ENCODE assay signal across 25 cellular contexts in the genomic region with DNA sequence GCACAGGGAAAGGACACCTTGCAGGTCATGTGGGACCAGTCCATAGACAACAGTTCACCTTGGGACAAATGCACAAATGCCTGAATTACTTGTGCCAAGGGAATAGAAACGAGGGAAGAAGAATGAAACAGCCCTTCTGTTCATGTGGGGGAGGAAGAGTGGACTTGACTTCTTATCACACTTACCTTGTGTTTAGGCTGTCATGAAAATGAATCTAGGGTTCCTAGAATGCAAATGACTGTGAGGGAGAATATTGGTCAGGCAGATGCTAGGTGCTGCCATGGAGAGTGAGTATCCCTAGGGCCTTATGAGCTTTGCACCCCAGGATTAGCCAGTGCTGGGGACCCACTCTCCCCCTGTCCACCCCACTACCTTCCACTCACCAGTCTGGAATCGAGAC. TPM values are rescaled to one million over a fixed set of nuclear protein-coding genes. Genes with fewer than 3 reads are reported as not detected.
DNase-seq lines count a peak whose midpoint lies in the region; ATAC-seq, FAIRE-seq and TF ChIP-seq lines count a peak whose summit lies in the region.
"Had no signal": no experiment of that assay in that cellular context is flagged by ENCODE, and none has a peak within 500 bp of the region (broad histone marks: within the 10 kb centered on the region; RNA-seq: fewer than 3 reads in every experiment).

No MANE protein-coding gene starts in this region.

- H2BK12ac ChIP-seq in mesenchymal stem cell (ENCODE audit: low read length in 2 of 2) = no peak overlapping the region

- H3K27me3 ChIP-seq in bronchial epithelial cell (ENCODE audit: control insufficient read depth, insufficient read depth, low read length) (no peaks in the 10 kb centered on the region), skeletal muscle tissue (ENCODE audit: control insufficient read depth in 3 of 3, insufficient read depth in 3 of 3, low read length in 3 of 3) (no peaks in the 10 kb centered on the region), mesenchymal stem cell (ENCODE audit: control insufficient read depth in 1 of 2, insufficient read depth in 1 of 2, low read length in 2 of 2) (no peaks in the 10 kb centered on the region)
- H3K27me3 ChIP-seq: BE2C had no signal

- ATAC-seq in memory B cell (ENCODE audit: low read depth) (no peak), HG03469 (IDR thresholded peaks at IDR 0.05; ENCODE audit: unreplicated experiment) (no peak)
- ATAC-seq: HCT116, HepG2 had no signal

- no peak overlapping the region for H3K18ac ChIP-seq in mesenchymal stem cell (ENCODE audit: low read depth in 1 of 2, low read length in 2 of 2)

- no peaks in the 10 kb centered on the region for H3K79me1 ChIP-seq in mesenchymal stem cell (replicated peaks; ENCODE audit: low read length, poor library complexity, severe bottlenecking)

- H4K91ac ChIP-seq in mesenchymal stem cell (ENCODE audit: low read length) = no peak overlapping the region

- peak; percentile 93 for FAIRE-seq in bronchial epithelial cell (lab: Jason Lieb, UNC)
- FAIRE-seq: A204.1, D721Med, GM12892, GM18507, HepG2 had no signal

- H3K4me2 ChIP-seq in mesenchymal stem cell (ENCODE audit: low read length, poor library complexity, severe bottlenecking) = no peak overlapping the region

- 78% methylated on average over 2 of the region's 2 CpGs for WGBS in mesenchymal stem cell

- no peak overlapping the region for H3K23ac ChIP-seq in mesenchymal stem cell (ENCODE audit: low read length in 2 of 2)

- no peaks in the 10 kb centered on the region for H3K4me1 Mint-ChIP-seq in memory B cell
- H3K4me1 Mint-ChIP-seq in activated T-helper 2 cell treated with anti-CD3 and anti-CD28 coated beads, Interferon-gamma antibody, Interleukin-2, Interleukin-4, amounts not matched to agents 10 μg/mL and 5 μg/mL and 100 μg/mL, durations not matched to agents 14 hours and 24 hours and 36 hours (ENCODE audit: low read depth) = peaks cover 5% of the 10 kb centered on the region

- no peaks in the 10 kb centered on the region for H3K9me3 Mint-ChIP-seq in memory B cell
- H3K9me3 Mint-ChIP-seq in activated T-helper 2 cell treated with anti-CD3 and anti-CD28 coated beads, Interferon-gamma antibody, Interleukin-2, Interleukin-4, amounts not matched to agents 10 μg/mL and 5 μg/mL and 100 μg/mL, durations not matched to agents 14 hours and 24 hours and 36 hours = no peaks in the 10 kb centered on the region
- H3K9me3 Mint-ChIP-seq: CD4-positive, CD25-positive, alpha-beta regulatory T cell; HFFc6; IgD-negative memory B cell had no signal

- H3K4me3 Mint-ChIP-seq in memory B cell = no peak overlapping the region
- H3K4me3 Mint-ChIP-seq in activated T-helper 2 cell treated with anti-CD3 and anti-CD28 coated beads, Interferon-gamma antibody, Interleukin-2, Interleukin-4, amounts not matched to agents 10 μg/mL and 5 μg/mL and 100 μg/mL, durations not matched to agents 14 hours and 24 hours and 36 hours (ENCODE audit: low read depth) = no peak overlapping the region
- H3K4me3 Mint-ChIP-seq: CD4-positive, CD25-positive, alpha-beta regulatory T cell; HFFc6 had no signal

- H3K4me3 ChIP-seq in bronchial epithelial cell (ENCODE audit: low read depth, low read length) = no peak overlapping the region
- no peak overlapping the region for H3K4me3 ChIP-seq in skeletal muscle tissue (ENCODE audit: low read length in 3 of 3)
- H3K4me3 ChIP-seq in mesenchymal stem cell (ENCODE audit: insufficient read depth in 1 of 2, low read depth in 1 of 2, low read length in 2 of 2) = no peak overlapping the region

- TF ChIP-seq CTCF in bronchial epithelial cell (IDR thresholded peaks at IDR 0.05; ENCODE audit: insufficient read depth, low read length, severe bottlenecking) = no peak

- H3K27ac Mint-ChIP-seq in memory B cell = peak overlapping the region; percentile 8
- H3K27ac Mint-ChIP-seq in activated T-helper 2 cell treated with anti-CD3 and anti-CD28 coated beads, Interferon-gamma antibody, Interleukin-2, Interleukin-4, amounts not matched to agents 10 μg/mL and 5 μg/mL and 100 μg/mL, durations not matched to agents 14 hours and 24 hours and 36 hours = no peak overlapping the region
- H3K27ac Mint-ChIP-seq: HFFc6 had no signal

- H3K27ac ChIP-seq in skeletal muscle tissue (ENCODE audit: low read depth, low read length) (peak overlapping the region; percentile 82), mesenchymal stem cell (ENCODE audit: low read length, poor library complexity, severe bottlenecking) (no peak overlapping the region)

- H2BK5ac ChIP-seq in mesenchymal stem cell (ENCODE audit: low read depth, low read length, poor library complexity, severe bottlenecking) = no peak overlapping the region

- intact Hi-C loops in activated T-helper 2 cell treated with anti-CD3 and anti-CD28 coated beads, Interferon-gamma antibody, Interleukin-2, Interleukin-4, amounts not matched to agents 10 μg/mL and 5 μg/mL and 100 μg/mL, durations not matched to agents 14 hours and 24 hours and 36 hours (cut with micrococcal nuclease) = no loop called here

- H3K9me3 ChIP-seq in skeletal muscle tissue (ENCODE audit: control insufficient read depth in 3 of 3, low read length in 3 of 3) (no peaks in the 10 kb centered on the region), mesenchymal stem cell (ENCODE audit: control insufficient read depth, low read length) (no peaks in the 10 kb centered on the region)
- H3K9me3 ChIP-seq: BE2C, Caco-2 had no signal

- H3K9ac ChIP-seq in skeletal muscle tissue (ENCODE audit: low read depth in 1 of 3, low read length in 3 of 3) (peak overlapping the region in 2 of 3 donors; percentile 34 to 46), mesenchymal stem cell (ENCODE audit: low read length) (no peak overlapping the region)

- no peak overlapping the region for H3K4ac ChIP-seq in mesenchymal stem cell (ENCODE audit: low read depth in 1 of 2, low read length in 2 of 2)

- peak; percentile 14 for DNase-seq in OCI-M1 (lab: John Stamatoyannopoulos, UW)
- DNase-seq in bronchial epithelial cell (ENCODE audit: low read depth) = no peak
- DNase-seq in memory B cell (ENCODE audit: low spot score in 2 of 2) = no peak
- DNase-seq in NCI-H2227 treated with DMSO at 0.1 percent for 48 hours (lab: John Stamatoyannopoulos, UW) = no peak
- DNase-seq in activated T-helper 2 cell treated with anti-CD3 and anti-CD28 coated beads, Interferon-gamma antibody, Interleukin-2, Interleukin-4, amounts not matched to agents 10 μg/mL and 5 μg/mL and 100 μg/mL, durations not matched to agents 14 hours and 24 hours and 36 hours (ENCODE audit: low spot score) = no peak
- no peak for DNase-seq in mesenchymal stem cell
- DNase-seq: ACHN; BE2C; Caco-2; CD4-positive, CD25-positive, alpha-beta regulatory T cell; DMS153; DMS79; GDM1; GOT3; H7; HFFc6 had no signal

- H2BK120ac ChIP-seq in mesenchymal stem cell (ENCODE audit: low read depth, low read length) = no peak overlapping the region

- peaks cover 27 to 35% (median 31%) of the 10 kb centered on the region in 3 donors for H3K4me1 ChIP-seq in skeletal muscle tissue (ENCODE audit: control insufficient read depth in 3 of 3, insufficient read depth in 3 of 3, low read length in 3 of 3)
- no peaks in the 10 kb centered on the region for H3K4me1 ChIP-seq in mesenchymal stem cell (ENCODE audit: control insufficient read depth, insufficient read depth, low read depth, low read length)
- H3K4me1 ChIP-seq: BE2C, Caco-2 had no signal

- no peak overlapping the region for H4K8ac ChIP-seq in mesenchymal stem cell (ENCODE audit: low read length)

- no peak overlapping the region for H2BK15ac ChIP-seq in mesenchymal stem cell (ENCODE audit: low read depth, poor library complexity, severe bottlenecking)

- H3K27me3 Mint-ChIP-seq in memory B cell = no peaks in the 10 kb centered on the region
- H3K27me3 Mint-ChIP-seq in activated T-helper 2 cell treated with anti-CD3 and anti-CD28 coated beads, Interferon-gamma antibody, Interleukin-2, Interleukin-4, amounts not matched to agents 10 μg/mL and 5 μg/mL and 100 μg/mL, durations not matched to agents 14 hours and 24 hours and 36 hours (ENCODE audit: low read depth) = no peaks in the 10 kb centered on the region
- H3K27me3 Mint-ChIP-seq: CD4-positive, CD25-positive, alpha-beta regulatory T cell; IgD-negative memory B cell had no signal

- no peak overlapping the region for H2AFZ ChIP-seq in mesenchymal stem cell (ENCODE audit: low read depth, low read length)

- no peak overlapping the region for H3K14ac ChIP-seq in mesenchymal stem cell (ENCODE audit: low read length in 2 of 2)

- H3K36me3 ChIP-seq in bronchial epithelial cell (ENCODE audit: control insufficient read depth, insufficient read depth, low read length) (no peaks in the 10 kb centered on the region), skeletal muscle tissue (ENCODE audit: control insufficient read depth in 3 of 3, insufficient read depth in 3 of 3, low read length in 3 of 3) (peaks cover 5 to 27% (median 15%) of the 10 kb centered on the region in 3 donors), mesenchymal stem cell (ENCODE audit: control insufficient read depth in 1 of 2, insufficient read depth in 2 of 2, low read depth in 1 of 2, low read length in 2 of 2) (peaks cover 18 to 31% of the 10 kb centered on the region in 2 experiments)
- H3K36me3 ChIP-seq: BE2C had no signal

- H2AK5ac ChIP-seq in mesenchymal stem cell (ENCODE audit: low read length, severe bottlenecking) = no peak overlapping the region

- peaks cover 19% of the 10 kb centered on the region for H3K36me3 Mint-ChIP-seq in memory B cell
- H3K36me3 Mint-ChIP-seq in activated T-helper 2 cell treated with anti-CD3 and anti-CD28 coated beads, Interferon-gamma antibody, Interleukin-2, Interleukin-4, amounts not matched to agents 10 μg/mL and 5 μg/mL and 100 μg/mL, durations not matched to agents 14 hours and 24 hours and 36 hours (ENCODE audit: low read depth) = peaks cover 27% of the 10 kb centered on the region

RNA-seq across cellular contexts. Expression of a gene that starts 11.0 kb away (rescaled TPM):
- 28.7 and 32.9 TPM in 2 replicates for total RNA-seq in bronchial epithelial cell
- total RNA-seq in skeletal muscle tissue = 26.6 TPM
- 30.7 and 32.4 TPM in 2 replicates for total RNA-seq in activated T-helper 2 cell treated with anti-CD3 and anti-CD28 coated beads, Interferon-gamma antibody, Interleukin-2, Interleukin-4, amounts not matched to agents 10 μg/mL and 5 μg/mL and 100 μg/mL, durations not matched to agents 14 hours and 24 hours and 36 hours
- polyA plus RNA-seq in mesenchymal stem cell (2013, experiment 1 of 2) = 40.5 TPM
- 41.5 TPM for polyA plus RNA-seq in mesenchymal stem cell (2013, experiment 2 of 2)

RNA-seq across cellular contexts. Expression of a gene that starts 40.0 kb away (rescaled TPM):
- total RNA-seq in bronchial epithelial cell = 9.5 and 11.8 TPM in 2 replicates
- 15.1 TPM for total RNA-seq in skeletal muscle tissue
- 16.2 and 19.0 TPM in 2 replicates for total RNA-seq in activated T-helper 2 cell treated with anti-CD3 and anti-CD28 coated beads, Interferon-gamma antibody, Interleukin-2, Interleukin-4, amounts not matched to agents 10 μg/mL and 5 μg/mL and 100 μg/mL, durations not matched to agents 14 hours and 24 hours and 36 hours
- 11.0 TPM for polyA plus RNA-seq in mesenchymal stem cell (2013, experiment 1 of 2)
- polyA plus RNA-seq in mesenchymal stem cell (2013, experiment 2 of 2) = 11.6 TPM

RNA-seq across cellular contexts. Expression of a gene that starts 59.9 kb away (rescaled TPM):
- 119 and 124 TPM in 2 replicates for total RNA-seq in bronchial epithelial cell
- total RNA-seq in skeletal muscle tissue = 51.7 TPM
- total RNA-seq in activated T-helper 2 cell treated with anti-CD3 and anti-CD28 coated beads, Interferon-gamma antibody, Interleukin-2, Interleukin-4, amounts not matched to agents 10 μg/mL and 5 μg/mL and 100 μg/mL, durations not matched to agents 14 hours and 24 hours and 36 hours = 156 and 163 TPM in 2 replicates
- polyA plus RNA-seq in mesenchymal stem cell (2013, experiment 1 of 2) = 45.9 TPM
- polyA plus RNA-seq in mesenchymal stem cell (2013, experiment 2 of 2) = 46.2 TPM
